25 cellular contexts compared by ENCODE assay signal in the genomic region with DNA sequence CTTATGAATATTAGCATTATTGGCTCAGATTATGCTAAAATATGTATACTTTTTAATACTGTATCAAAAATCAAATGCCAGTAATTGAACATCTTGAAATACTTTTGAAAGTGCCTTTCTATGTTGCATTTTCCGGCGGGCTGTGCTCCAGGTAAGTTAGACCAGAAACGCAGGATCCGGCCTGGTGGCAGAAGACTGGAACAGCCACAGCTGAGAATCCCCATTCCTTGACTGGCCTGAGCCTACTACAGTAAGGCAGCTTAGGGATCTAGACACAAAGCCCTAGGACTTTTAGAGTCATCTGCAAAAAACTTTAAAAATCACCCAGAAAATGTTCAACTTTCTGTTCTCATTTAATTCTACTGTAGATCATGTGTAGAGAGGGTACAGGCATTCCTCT.
"Had no signal": no experiment of that assay in that cellular context is flagged by ENCODE, and none has a peak within 500 bp of the region (broad histone marks: within the 10 kb centered on the region; RNA-seq: fewer than 3 reads in every experiment).

No MANE protein-coding gene starts in this region.

- H3K4me1 ChIP-seq: adrenal gland, breast epithelium, psoas muscle, suprapubic skin, transverse colon had no signal

- H3K4me3 ChIP-seq: adrenal gland, breast epithelium, hepatocyte, mucosa of descending colon, psoas muscle, skin epidermis, suprapubic skin, transverse colon had no signal

- H3K4me1 Mint-ChIP-seq: activated naive CD4-positive, alpha-beta T cell treated with anti-CD3 and anti-CD28 coated beads, Interleukin-2, amount 50 U/mL, for 24 hours; memory B cell; naive B cell; neural crest cell; T-helper 17 cell had no signal

- H3K9me3 Mint-ChIP-seq: activated naive CD4-positive, alpha-beta T cell treated with anti-CD3 and anti-CD28 coated beads, Interleukin-2, amount 50 U/mL, for 24 hours had no signal

- ATAC-seq: left ventricle myocardium superior, mucosa of descending colon, psoas muscle, right cardiac atrium, T-helper 17 cell had no signal

- H3K36me3 Mint-ChIP-seq: activated naive CD4-positive, alpha-beta T cell treated with anti-CD3 and anti-CD28 coated beads, Interleukin-2, amount 50 U/mL, for 24 hours; naive B cell had no signal

- H3K27me3 Mint-ChIP-seq: activated naive CD4-positive, alpha-beta T cell treated with anti-CD3 and anti-CD28 coated beads, Interleukin-2, amount 50 U/mL, for 24 hours; memory B cell; stimulated activated naive CD8-positive, alpha-beta T cell treated with anti-CD3 and anti-CD28 coated beads, Interleukin-15, Interleukin-2, amounts not matched to agents 100 ng/mL and 50 ng/mL, for 24 hours; T-helper 17 cell had no signal

- H3K27ac Mint-ChIP-seq: activated naive CD4-positive, alpha-beta T cell treated with anti-CD3 and anti-CD28 coated beads, Interleukin-2, amount 50 U/mL, for 24 hours; memory B cell; naive B cell; stimulated activated naive CD8-positive, alpha-beta T cell treated with anti-CD3 and anti-CD28 coated beads, Interleukin-15, Interleukin-2, amounts not matched to agents 100 ng/mL and 50 ng/mL, for 24 hours; T-helper 17 cell had no signal

- H2AFZ ChIP-seq: hepatocyte had no signal

- H3K79me2 ChIP-seq: hepatocyte had no signal

- H3K27ac ChIP-seq: adrenal gland, breast epithelium, hepatocyte, psoas muscle, skin epidermis, suprapubic skin, transverse colon, VCaP had no signal

- H3K4me2 ChIP-seq: hepatocyte had no signal

- H3K4me3 Mint-ChIP-seq: activated naive CD4-positive, alpha-beta T cell treated with anti-CD3 and anti-CD28 coated beads, Interleukin-2, amount 50 U/mL, for 24 hours; memory B cell; naive B cell; neural crest cell; stimulated activated naive CD8-positive, alpha-beta T cell treated with anti-CD3 and anti-CD28 coated beads, Interleukin-15, Interleukin-2, amounts not matched to agents 100 ng/mL and 50 ng/mL, for 24 hours; T-helper 17 cell had no signal

- H3K36me3 ChIP-seq: adrenal gland, breast epithelium, suprapubic skin, transverse colon had no signal

- DNase-seq: activated CD4-positive, alpha-beta T cell treated with anti-CD3 and anti-CD28 coated beads for 1 hour; activated CD8-positive, alpha-beta memory T cell treated with anti-CD3 and anti-CD28 coated beads for 24 hours; activated gamma-delta T cell; adrenal gland; cerebellar nuclear complex; effector CD8-positive, alpha-beta T cell; foreskin fibroblast; kidney glomerular epithelial cell; left ventricle myocardium superior; mucosa of descending colon; naive B cell; psoas muscle; right cardiac atrium; stimulated activated CD4-positive, alpha-beta T cell treated with anti-CD3 and anti-CD28 coated beads, Interleukin-2, amount 100 ng/mL, for 48 hours; T-helper 17 cell; transverse colon had no signal

- H3K27me3 ChIP-seq: adrenal gland, breast epithelium, hepatocyte, suprapubic skin, transverse colon had no signal

- H3K9me3 ChIP-seq: adrenal gland, mucosa of descending colon, psoas muscle, suprapubic skin, transverse colon had no signal
